Comparison of ENCODE assay signal across 16 cellular contexts in the genomic region with DNA sequence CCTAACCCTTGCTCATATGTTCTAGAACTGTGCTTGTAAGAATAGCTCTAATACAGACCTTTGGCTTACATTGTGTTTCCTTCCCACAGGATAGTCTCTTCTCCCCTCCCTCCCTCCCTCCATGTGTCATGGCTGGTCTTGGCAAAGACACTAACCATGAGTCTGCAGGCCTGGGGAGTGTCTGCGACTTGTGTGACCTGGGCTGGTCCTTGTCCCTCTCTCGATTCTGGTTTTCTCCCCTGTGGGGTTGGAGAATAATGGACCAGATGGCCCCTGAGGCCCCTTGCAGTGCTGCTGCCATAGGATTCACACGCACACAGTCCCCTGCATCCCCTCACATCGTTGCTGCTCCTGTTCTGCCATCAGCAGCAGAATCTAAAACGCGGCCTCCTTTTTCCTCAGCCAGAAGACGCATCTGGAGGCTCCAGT. TPM values are rescaled to one million over a fixed set of nuclear protein-coding genes. Genes with fewer than 3 reads are reported as not detected.
DNase-seq lines count a peak whose midpoint lies in the region; ATAC-seq and TF ChIP-seq lines count a peak whose summit lies in the region.
"Had no signal": no experiment of that assay in that cellular context is flagged by ENCODE, and none has a peak within 500 bp of the region (broad histone marks: within the 10 kb centered on the region; RNA-seq: fewer than 3 reads in every experiment).

No MANE protein-coding gene starts in this region.

- H3K27me3 Mint-ChIP-seq in CD4-positive, alpha-beta T cell, result no peaks in the 10 kb centered on the region
- H3K27me3 Mint-ChIP-seq: activated B cell treated with CpG ODN at 0.5 μM for 24 hours had no signal

- CTCF ChIA-PET in CD4-positive, alpha-beta T cell (lab: Charles Lee), result no interaction called here

- no peaks in the 10 kb centered on the region for H3K9me3 ChIP-seq in CD4-positive, alpha-beta T cell (ENCODE audit: control insufficient read depth, low read length)
- H3K9me3 ChIP-seq in psoas muscle, result no peaks in the 10 kb centered on the region
- H3K9me3 ChIP-seq: pancreas had no signal

- no peak for ATAC-seq in CD4-positive, alpha-beta T cell (ENCODE audit: poor library complexity)
- ATAC-seq in psoas muscle, result peak in 3 of 4 donors; percentile 49 to 62 (median 51)
- ATAC-seq in GM19455 (IDR thresholded peaks at IDR 0.05; ENCODE audit: unreplicated experiment), result no peak
- ATAC-seq in GM21360 (IDR thresholded peaks at IDR 0.05; ENCODE audit: unreplicated experiment), result no peak
- ATAC-seq: Panc1 had no signal

- H3K36me3 Mint-ChIP-seq in CD4-positive, alpha-beta T cell (ENCODE audit: low read depth), result peaks cover 96% of the 10 kb centered on the region

- H3K4me1 ChIP-seq in psoas muscle, result no peaks in the 10 kb centered on the region
- H3K4me1 ChIP-seq: pancreas had no signal

- H3K27me3 ChIP-seq in CD4-positive, alpha-beta T cell (ENCODE audit: control insufficient read depth, insufficient read depth, low read length), result no peaks in the 10 kb centered on the region
- no peaks in the 10 kb centered on the region for H3K27me3 ChIP-seq in psoas muscle (ENCODE audit: insufficient read depth in 3 of 3, low read length in 2 of 3)
- H3K27me3 ChIP-seq: pancreas had no signal

- H3K27ac ChIP-seq in CD4-positive, alpha-beta T cell (ENCODE audit: low read depth, low read length), result peak overlapping the region; percentile 10
- no peak overlapping the region for H3K27ac ChIP-seq in psoas muscle
- H3K27ac ChIP-seq: pancreas had no signal

- no peaks in the 10 kb centered on the region for H3K4me1 Mint-ChIP-seq in CD4-positive, alpha-beta T cell (ENCODE audit: low read depth)
- H3K4me1 Mint-ChIP-seq: activated B cell treated with CpG ODN at 0.5 μM for 24 hours had no signal

- WGBS in psoas muscle, 3 donors, result 42 to 55% (median 48%) methylated on average over 7 of the region's 7 CpGs

- no peaks in the 10 kb centered on the region for H3K9me3 Mint-ChIP-seq in CD4-positive, alpha-beta T cell
- H3K9me3 Mint-ChIP-seq: activated B cell treated with CpG ODN at 0.5 μM for 24 hours had no signal

- H3K4me3 ChIP-seq in psoas muscle, result no peak overlapping the region
- H3K4me3 ChIP-seq: pancreas had no signal

- H3K4me3 Mint-ChIP-seq in CD4-positive, alpha-beta T cell, result no peak overlapping the region
- H3K4me3 Mint-ChIP-seq: activated B cell treated with CpG ODN at 0.5 μM for 24 hours had no signal

- no peak for TF ChIP-seq CTCF in CD4-positive, alpha-beta T cell (IDR thresholded peaks at IDR 0.05)
- no peak for TF ChIP-seq CTCF in psoas muscle (IDR thresholded peaks at IDR 0.05)

- H3K36me3 ChIP-seq in psoas muscle (ENCODE audit: insufficient read depth in 1 of 2, low read depth in 1 of 2), result peaks cover 0 to 26% of the 10 kb centered on the region in 2 donors
- H3K36me3 ChIP-seq: pancreas had no signal

- POLR2A ChIA-PET in CD4-positive, alpha-beta T cell (lab: Charles Lee), result interaction anchor here (0.9 to 1.1 kb wide), 3 partner anchors 11 to 17 kb away, joined by 3 to 4 read pairs (median 3); no protein-coding TSS in a partner anchor

- H3K27ac Mint-ChIP-seq in CD4-positive, alpha-beta T cell, result peak overlapping the region; percentile 36
- H3K27ac Mint-ChIP-seq: activated B cell treated with CpG ODN at 0.5 μM for 24 hours had no signal

- intact Hi-C loops in CD4-positive, alpha-beta T cell (cut with DNase I, micrococcal nuclease), result no loop called here
- intact Hi-C loops in psoas muscle (cut with DNase I), result no loop called here

- DNase-seq in CD4-positive, alpha-beta T cell, result no peak
- peak; percentile 40 for DNase-seq in SK-N-DZ (ENCODE audit: low spot score)
- peak; percentile 49 for DNase-seq in fibroblast of peridontal ligament (ENCODE audit: extremely low read depth)
- no peak for DNase-seq in psoas muscle
- DNase-seq in glomerular visceral epithelial cell (ENCODE audit: extremely low spot score), result no peak
- DNase-seq: activated B cell treated with CpG ODN at 0.5 μM for 24 hours; activated CD8-positive, alpha-beta memory T cell treated with anti-CD3 and anti-CD28 coated beads, Interleukin-2, amount 50 U/mL, for 4 hours; cortex of kidney; NCI-H1694 treated with DMSO at 0.1 percent for 48 hours; NCI-H510A treated with DMSO at 0.1 percent for 48 hours; pancreas had no signal

RNA-seq across cellular contexts. Expression of a gene that starts 30.3 kb away (rescaled TPM):
- under 1 TPM in 1 of 2 experiments, not detected in 1; 0.11 TPM for total RNA-seq in CD4-positive, alpha-beta T cell
- not detected in 2 replicates for polyA plus RNA-seq in SK-N-DZ (2014; cell fraction: cytosol; rRNA removed)
- 0.04 TPM in 1 of 2 replicates, not detected in the other for polyA plus RNA-seq in SK-N-DZ (2014; cell fraction: nucleus; rRNA removed)
- total RNA-seq in psoas muscle, result under 1 TPM in 1 of 4 donors, not detected in 3; 0.11 TPM
- under 1 TPM; 0.04 to 0.39 (median 0.38) TPM for polyA plus RNA-seq in psoas muscle
- total RNA-seq: glomerular endothelial cell, HT1080 had no signal

Comparison
In these comparisons a context has a peak if more than half of its experiments do, and no peak if none do; other contexts are left out.
1. ATAC-seq: peak in psoas muscle (3 of 4); none in CD4-positive, alpha-beta T cell (single experiment), GM19455 (single experiment) and GM21360 (single experiment).
2. DNase-seq: peak in SK-N-DZ (single experiment) and fibroblast of peridontal ligament (single experiment); none in CD4-positive, alpha-beta T cell (0 of 10), psoas muscle (0 of 2) and glomerular visceral epithelial cell (single experiment).